20 cellular contexts compared by ENCODE assay signal in the genomic region with DNA sequence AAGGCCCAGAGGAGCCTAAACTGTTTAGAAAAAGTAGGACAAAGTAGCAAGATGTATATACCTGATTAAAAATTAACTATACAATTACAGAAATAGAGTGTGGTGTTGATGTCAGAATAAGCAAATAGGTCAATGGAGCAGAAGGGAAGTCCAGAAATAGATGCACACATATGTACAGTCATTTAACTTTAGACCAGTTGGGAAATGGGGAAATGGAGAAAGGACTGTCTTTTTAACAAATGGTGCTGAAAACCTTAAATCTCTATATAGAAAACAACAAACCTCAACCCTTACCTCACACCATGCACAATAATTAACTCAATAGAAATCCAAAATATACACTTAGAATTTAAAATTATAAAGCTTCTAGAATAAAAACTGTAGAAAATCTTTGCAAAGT.
DNase-seq lines count a peak whose midpoint lies in the region; ATAC-seq lines count a peak whose summit lies in the region.
"Had no signal": no experiment of that assay in that cellular context is flagged by ENCODE, and none has a peak within 500 bp of the region (broad histone marks: within the 10 kb centered on the region; RNA-seq: fewer than 3 reads in every experiment).

No MANE protein-coding gene starts in this region.

- ATAC-seq in GM18502 (IDR thresholded peaks at IDR 0.05; ENCODE audit: poor library complexity, unreplicated experiment) = peak; percentile 46
- peak; percentile 32 for ATAC-seq in GM19468 (IDR thresholded peaks at IDR 0.05; ENCODE audit: extremely low read depth, unreplicated experiment)
- peak; percentile 88 for ATAC-seq in HG03108 (IDR thresholded peaks at IDR 0.05; ENCODE audit: unreplicated experiment)
- ATAC-seq in GM19023 (IDR thresholded peaks at IDR 0.05; ENCODE audit: unreplicated experiment) = no peak
- ATAC-seq: esophagus mucosa had no signal

- DNase-seq in NOMO-1 treated with dmso at 0.1 percent for 144 hours (lab: John Stamatoyannopoulos, UW; ENCODE audit: unreplicated experiment) (peak; percentile 50), midbrain (lab: John Stamatoyannopoulos, UW) (no peak), HCEC 1CT (no peak)
- no peak for DNase-seq in stimulated activated naive CD4-positive, alpha-beta T cell (lab: John Stamatoyannopoulos, UW)
- DNase-seq: activated CD4-positive, alpha-beta T cell treated with anti-CD3 and anti-CD28 coated beads, Interleukin-2, amount 10 ng/mL, durations not matched to agents 7 days and 5 days; activated T-cell treated with anti-CD3 and anti-CD28 coated beads, Interleukin-2, amount 50 U/mL, for 1 hour; brain microvascular endothelial cell; COR-L47; head of caudate nucleus; NCI-H2081; NCI-H748 treated with DMSO at 0.1 percent for 48 hours; stimulated activated CD4-positive, alpha-beta T cell treated with anti-CD3 and anti-CD28 coated beads, Interleukin-2, amount 100 ng/mL, for 24 hours; stimulated activated CD8-positive, alpha-beta memory T cell treated with anti-CD3 and anti-CD28 coated beads, Interleukin-4, amount 100 ng/mL, for 48 hours; T-helper 9 cell; thyroid gland had no signal
